Comparison of ENCODE assay signal across 1 cellular context in the genomic region with DNA sequence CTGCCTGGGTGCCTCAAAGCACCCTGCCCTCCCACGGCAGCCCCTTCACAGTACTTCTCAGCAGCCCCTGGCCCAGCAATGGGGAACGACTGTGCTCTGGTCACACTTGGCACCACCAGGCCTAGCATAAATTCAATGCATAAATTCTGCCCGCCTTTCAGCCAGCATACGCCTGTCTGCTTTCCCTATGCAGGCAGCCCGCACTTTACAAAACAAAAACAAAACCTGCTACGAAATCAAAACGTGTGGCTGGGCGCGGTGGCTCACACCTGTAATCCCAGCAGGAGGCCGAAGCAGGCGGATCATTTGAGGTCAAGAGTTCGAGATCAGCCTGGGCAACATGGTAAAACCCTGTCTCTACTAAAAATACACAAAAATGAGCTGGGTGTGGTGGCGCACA.
TF ChIP-seq lines count a peak whose summit lies in the region.

No MANE protein-coding gene starts in this region.

TF ChIP-seq in IMR-90, 13 proteins besides CTCF, POLR2A, EP300 and RAD21:
- TF ChIP-seq RFX5 (IDR thresholded peaks at IDR 0.05; ENCODE audit: low read depth, low read length), result no peak
- TF ChIP-seq, protein P1, sequence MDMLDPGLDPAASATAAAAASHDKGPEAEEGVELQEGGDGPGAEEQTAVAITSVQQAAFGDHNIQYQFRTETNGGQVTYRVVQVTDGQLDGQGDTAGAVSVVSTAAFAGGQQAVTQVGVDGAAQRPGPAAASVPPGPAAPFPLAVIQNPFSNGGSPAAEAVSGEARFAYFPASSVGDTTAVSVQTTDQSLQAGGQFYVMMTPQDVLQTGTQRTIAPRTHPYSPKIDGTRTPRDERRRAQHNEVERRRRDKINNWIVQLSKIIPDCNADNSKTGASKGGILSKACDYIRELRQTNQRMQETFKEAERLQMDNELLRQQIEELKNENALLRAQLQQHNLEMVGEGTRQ (IDR thresholded peaks at IDR 0.05; ENCODE audit: low read depth, low read length), result no peak
- no peak for TF ChIP-seq SMC3 (IDR thresholded peaks at IDR 0.05; ENCODE audit: low read depth, low read length)
- TF ChIP-seq MAFK (IDR thresholded peaks at IDR 0.05; ENCODE audit: low read depth, low read length), result no peak
- TF ChIP-seq MAZ (IDR thresholded peaks at IDR 0.05; ENCODE audit: borderline replicate concordance, low read depth, low read length), result no peak
- TF ChIP-seq NFE2L2 (IDR thresholded peaks at IDR 0.05; ENCODE audit: low read depth, low read length), result no peak
- TF ChIP-seq CHD1 (IDR thresholded peaks at IDR 0.05; ENCODE audit: low read depth, low read length), result no peak
- TF ChIP-seq, protein P2, sequence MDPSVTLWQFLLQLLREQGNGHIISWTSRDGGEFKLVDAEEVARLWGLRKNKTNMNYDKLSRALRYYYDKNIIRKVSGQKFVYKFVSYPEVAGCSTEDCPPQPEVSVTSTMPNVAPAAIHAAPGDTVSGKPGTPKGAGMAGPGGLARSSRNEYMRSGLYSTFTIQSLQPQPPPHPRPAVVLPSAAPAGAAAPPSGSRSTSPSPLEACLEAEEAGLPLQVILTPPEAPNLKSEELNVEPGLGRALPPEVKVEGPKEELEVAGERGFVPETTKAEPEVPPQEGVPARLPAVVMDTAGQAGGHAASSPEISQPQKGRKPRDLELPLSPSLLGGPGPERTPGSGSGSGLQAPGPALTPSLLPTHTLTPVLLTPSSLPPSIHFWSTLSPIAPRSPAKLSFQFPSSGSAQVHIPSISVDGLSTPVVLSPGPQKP (IDR thresholded peaks at IDR 0.05; ENCODE audit: borderline replicate concordance, low read depth, low read length), result no peak
- TF ChIP-seq MXI1 (IDR thresholded peaks at IDR 0.05; ENCODE audit: borderline replicate concordance, low read depth, low read length), result no peak
- TF ChIP-seq FOS (IDR thresholded peaks at IDR 0.05; ENCODE audit: low read depth, low read length), result no peak
- no peak for TF ChIP-seq CEBPB (IDR thresholded peaks at IDR 0.05; ENCODE audit: low read depth, low read length)
